Comparison of ENCODE assay signal across 13 cellular contexts in genomic region chr4:185171373-185172071, GRCh38. TPM values are rescaled to one million over a fixed set of nuclear protein-coding genes. Genes with fewer than 3 reads are reported as not detected.
DNase-seq lines count a peak whose midpoint lies in the region; ATAC-seq, FAIRE-seq and TF ChIP-seq lines count a peak whose summit lies in the region.
"Had no signal": no experiment of that assay in that cellular context is flagged by ENCODE, and none has a peak within 500 bp of the region (broad histone marks: within the 10 kb centered on the region; RNA-seq: fewer than 3 reads in every experiment).

No MANE protein-coding gene starts in this region.

- DNase-seq in bronchial epithelial cell (ENCODE audit: low read depth) (peak; percentile 24), T-helper 17 cell (no peak), NCI-H748 treated with DMSO at 0.1 percent for 48 hours (lab: John Stamatoyannopoulos, UW) (no peak), prostate gland (ENCODE audit: low spot score) (no peak)
- no peak for DNase-seq in stimulated activated naive CD8-positive, alpha-beta T cell treated with anti-CD3 and anti-CD28 coated beads, Interleukin-15, Interleukin-2, amounts not matched to agents 100 U/mL and 50 U/mL, for 24 hours
- DNase-seq: activated naive CD4-positive, alpha-beta T cell; dermis blood vessel endothelial cell; NCI-H187 had no signal

- H3K4me3 Mint-ChIP-seq in T-helper 17 cell, result no peak overlapping the region
- H3K4me3 Mint-ChIP-seq: CD14-positive monocyte had no signal

- H3K27ac Mint-ChIP-seq in T-helper 17 cell, result no peak overlapping the region

- intact Hi-C loops in prostate gland (cut with DNase I), result no loop called here

- TF ChIP-seq POLR2A in prostate gland (IDR thresholded peaks at IDR 0.05), result no peak

- peaks cover 7% of the 10 kb centered on the region for H3K36me3 Mint-ChIP-seq in T-helper 17 cell (ENCODE audit: low read depth)

- H3K4me3 ChIP-seq in bronchial epithelial cell (ENCODE audit: low read depth, low read length) (no peak overlapping the region), prostate gland (no peak overlapping the region)
- H3K4me3 ChIP-seq: hepatocyte had no signal

- TF ChIP-seq CTCF in bronchial epithelial cell (IDR thresholded peaks at IDR 0.05; ENCODE audit: insufficient read depth, low read length, severe bottlenecking) (no peak), prostate gland (IDR thresholded peaks at IDR 0.05) (no peak)

- no peak overlapping the region for H3K27ac ChIP-seq in prostate gland
- H3K27ac ChIP-seq: hepatocyte had no signal

- H3K9me3 ChIP-seq in T-helper 17 cell (ENCODE audit: control insufficient read depth, low read length, poor library complexity, severe bottlenecking) (no peaks in the 10 kb centered on the region), prostate gland (no peaks in the 10 kb centered on the region)

- H3K27me3 ChIP-seq in bronchial epithelial cell (ENCODE audit: control insufficient read depth, insufficient read depth, low read length), result no peaks in the 10 kb centered on the region
- H3K27me3 ChIP-seq in prostate gland (replicated peaks; ENCODE audit: insufficient read depth), result no peaks in the 10 kb centered on the region
- H3K27me3 ChIP-seq: hepatocyte had no signal

- ATAC-seq in GM18517 (IDR thresholded peaks at IDR 0.05; ENCODE audit: unreplicated experiment) (peak; percentile 88), GM21529 (IDR thresholded peaks at IDR 0.05; ENCODE audit: unreplicated experiment) (peak; percentile 81), HG03108 (IDR thresholded peaks at IDR 0.05; ENCODE audit: unreplicated experiment) (peak; percentile 77), T-helper 17 cell (no peak)
- no peak for ATAC-seq in stimulated activated naive CD8-positive, alpha-beta T cell treated with anti-CD3 and anti-CD28 coated beads, Interleukin-15, Interleukin-2, amounts not matched to agents 100 U/mL and 50 U/mL, for 24 hours

- H3K27me3 Mint-ChIP-seq in T-helper 17 cell, result no peaks in the 10 kb centered on the region

- H3K36me3 ChIP-seq in bronchial epithelial cell (ENCODE audit: control insufficient read depth, insufficient read depth, low read length) (peaks cover 6% of the 10 kb centered on the region), prostate gland (no peaks in the 10 kb centered on the region)

- peaks cover 19% of the 10 kb centered on the region for H3K4me1 Mint-ChIP-seq in T-helper 17 cell
- H3K4me1 Mint-ChIP-seq: CD14-positive monocyte had no signal

- no peak for FAIRE-seq in bronchial epithelial cell (lab: Jason Lieb, UNC)

- H3K4me1 ChIP-seq in prostate gland (replicated peaks), result no peaks in the 10 kb centered on the region

- WGBS in prostate gland, result 83% methylated on average over 2 of the region's 2 CpGs

RNA-seq across cellular contexts. Expression of gene SLC25A4, which starts 28.5 kb away (rescaled TPM):
- total RNA-seq in bronchial epithelial cell (16.9 and 20.0 TPM in 2 replicates), T-helper 17 cell (1 to 10 TPM; 2.7 to 3.3 TPM), prostate gland (100 to 1,000 TPM in 1 of 2 donors, 10 to 100 TPM in 1; 46.0 to 105 TPM)

RNA-seq across cellular contexts. Expression of gene CFAP97, which starts 32.3 kb away (rescaled TPM):
- total RNA-seq in bronchial epithelial cell (30.0 and 32.9 TPM in 2 replicates), T-helper 17 cell (10 to 100 TPM; 41.9 to 50.0 TPM), prostate gland (10 to 100 TPM; 28.9 to 35.2 TPM)

RNA-seq across cellular contexts. Expression of gene SNX25, which starts 37.9 kb away (rescaled TPM):
- total RNA-seq in bronchial epithelial cell, result 14.3 and 18.4 TPM in 2 replicates
- total RNA-seq in T-helper 17 cell, result 10 to 100 TPM; 13.2 to 20.4 TPM
- total RNA-seq in prostate gland, result 10 to 100 TPM; 26.4 to 49.5 TPM

Comparison
In these comparisons a context has a peak if more than half of its experiments do, and no peak if none do; other contexts are left out.
1. ATAC-seq: peak in GM18517 (single experiment), GM21529 (single experiment) and HG03108 (single experiment); none in stimulated activated naive CD8-positive, alpha-beta T cell treated with anti-CD3 and anti-CD28 coated beads, Interleukin-15, Interleukin-2, amounts not matched to agents 100 U/mL and 50 U/mL, for 24 hours (single experiment) and T-helper 17 cell (single experiment).